ENCODE assay signal across 8 cellular contexts in genomic region chr2:95077521-95077807, GRCh38. TPM values are rescaled to one million over a fixed set of nuclear protein-coding genes. Genes with fewer than 3 reads are reported as not detected.
A peak's percentile ranks its signal among the peaks of the same experiment; 100 is the strongest.
DNase-seq lines count a peak whose midpoint lies in the region; ATAC-seq and TF ChIP-seq lines count a peak whose summit lies in the region.

No MANE protein-coding gene starts in this region.

- CTCF ChIA-PET in activated B cell treated with CpG ODN at 0.5 μM for 24 hours (lab: Charles Lee): interaction anchor here (1.1 to 2.5 kb wide), 3 partner anchors 13 to 40 kb away, joined by 3 to 5 read pairs (median 5); no protein-coding TSS in a partner anchor

- H3K27me3 Mint-ChIP-seq in CD14-positive monocyte (ENCODE audit: low read depth in 3 of 3) (peaks cover 20 to 39% (median 31%) of the 10 kb centered on the region in 3 donors), activated B cell treated with CpG ODN at 0.5 μM for 24 hours (peaks cover 16% of the 10 kb centered on the region)

- DNase-seq in CD14-positive monocyte (ENCODE audit: low spot score): no peak
- no peak for DNase-seq in activated B cell treated with CpG ODN at 0.5 μM for 24 hours
- no peak for DNase-seq in left lobe of liver (ENCODE audit: low spot score)
- no peak for DNase-seq in stimulated activated CD4-positive, alpha-beta T cell treated with anti-CD3 and anti-CD28 coated beads, Interleukin-2, amount 100 ng/mL, for 48 hours
- no peak for DNase-seq in NCI-H510A (lab: John Stamatoyannopoulos, UW)

- POLR2A ChIA-PET in activated B cell treated with CpG ODN at 0.5 μM for 24 hours (lab: Charles Lee): no interaction called here

- H3K4me3 Mint-ChIP-seq in CD14-positive monocyte (peak overlapping the region; percentile 24 to 67), activated B cell treated with CpG ODN at 0.5 μM for 24 hours (peak overlapping the region; percentile 15)

- TF ChIP-seq CTCF in CD14-positive monocyte (IDR thresholded peaks at IDR 0.05) (no peak), GM12872 (IDR thresholded peaks at IDR 0.05; ENCODE audit: insufficient read depth, low read depth, low read length) (0 out of 3 replicates have a peak, but pooled peaks have one; percentile 15), activated B cell treated with CpG ODN at 0.5 μM for 24 hours (IDR thresholded peaks at IDR 0.05) (no peak)

- H3K9me3 Mint-ChIP-seq in CD14-positive monocyte: peaks cover 0 to 2% (median 0%) of the 10 kb centered on the region in 7 donors
- H3K9me3 Mint-ChIP-seq in activated B cell treated with CpG ODN at 0.5 μM for 24 hours: no peaks in the 10 kb centered on the region

- H3K27ac Mint-ChIP-seq in CD14-positive monocyte (no peak overlapping the region), activated B cell treated with CpG ODN at 0.5 μM for 24 hours (no peak overlapping the region)

- H3K4me1 Mint-ChIP-seq in CD14-positive monocyte: peaks cover 8% of the 10 kb centered on the region
- H3K4me1 Mint-ChIP-seq in activated B cell treated with CpG ODN at 0.5 μM for 24 hours: peaks cover 10% of the 10 kb centered on the region

- intact Hi-C loops in CD14-positive monocyte (cut with micrococcal nuclease): no loop called here
- intact Hi-C loops in activated B cell treated with CpG ODN at 0.5 μM for 24 hours (cut with micrococcal nuclease): loop anchor here (2.0 kb wide), 1 partner anchor 53 kb away; the partner anchor contains the start of gene MAL

- H3K36me3 Mint-ChIP-seq in CD14-positive monocyte (no peaks in the 10 kb centered on the region), activated B cell treated with CpG ODN at 0.5 μM for 24 hours (ENCODE audit: low read depth) (no peaks in the 10 kb centered on the region)

- ATAC-seq in activated B cell treated with CpG ODN at 0.5 μM for 24 hours (ENCODE audit: low read depth) (no peak), left lobe of liver (peak; percentile 7), GM21786 (IDR thresholded peaks at IDR 0.05; ENCODE audit: unreplicated experiment) (no peak), GM18868 (IDR thresholded peaks at IDR 0.05; ENCODE audit: unreplicated experiment) (no peak)

RNA-seq across cellular contexts. Expression of gene MRPS5, which starts 44.1 kb away (rescaled TPM):
- 10 to 100 TPM; 30.9 to 35.2 TPM for polyA plus RNA-seq in CD14-positive monocyte
- total RNA-seq in activated B cell treated with CpG ODN at 0.5 μM for 24 hours (44.4 and 44.9 TPM in 2 replicates), left lobe of liver (34.7 TPM)

RNA-seq across cellular contexts. Expression of gene MAL, which starts 52.0 kb away (rescaled TPM):
- polyA plus RNA-seq in CD14-positive monocyte: under 1 TPM; 0.39 to 0.48 TPM
- not detected in 2 replicates for total RNA-seq in activated B cell treated with CpG ODN at 0.5 μM for 24 hours
- total RNA-seq in left lobe of liver: 0.28 TPM
